In the genomic region with DNA sequence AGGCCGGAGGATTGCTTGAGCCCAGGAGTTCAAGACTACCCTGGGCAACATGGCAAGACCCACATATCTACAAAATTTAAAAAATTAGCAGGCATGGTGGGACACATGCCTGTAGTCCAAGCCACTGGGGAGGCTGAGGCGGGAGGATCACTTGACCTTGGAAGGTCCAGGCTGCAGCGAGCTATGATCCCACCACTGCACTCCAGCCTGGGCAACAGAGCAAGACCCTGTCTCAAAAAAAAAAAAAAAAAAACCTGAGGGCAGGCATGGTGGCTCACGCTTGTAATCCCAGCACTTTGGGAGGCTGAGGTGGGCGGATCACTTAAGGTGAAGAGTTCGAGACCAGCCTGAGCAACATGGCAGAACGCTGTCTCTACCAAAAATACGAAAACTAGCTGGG, we compare ENCODE assay signal across 5 cellular contexts. TPM values are rescaled to one million over a fixed set of nuclear protein-coding genes. Genes with fewer than 3 reads are reported as not detected.
"Had no signal": no experiment of that assay in that cellular context is flagged by ENCODE, and none has a peak within 500 bp of the region (broad histone marks: within the 10 kb centered on the region; RNA-seq: fewer than 3 reads in every experiment).

No MANE protein-coding gene starts in this region.

RNA-seq across cellular contexts. Expression of gene CKM, which starts 13.4 kb away (rescaled TPM):
- total RNA-seq: GM23248, H4, H7, HT-29 had no signal
- polyA plus RNA-seq: GM23248, IgD-negative memory B cell had no signal

RNA-seq across cellular contexts. Expression of gene KLC3, which starts 31.2 kb away (rescaled TPM):
- total RNA-seq: GM23248, H4 had no signal
- polyA plus RNA-seq: GM23248, IgD-negative memory B cell had no signal
